In the genomic region with DNA sequence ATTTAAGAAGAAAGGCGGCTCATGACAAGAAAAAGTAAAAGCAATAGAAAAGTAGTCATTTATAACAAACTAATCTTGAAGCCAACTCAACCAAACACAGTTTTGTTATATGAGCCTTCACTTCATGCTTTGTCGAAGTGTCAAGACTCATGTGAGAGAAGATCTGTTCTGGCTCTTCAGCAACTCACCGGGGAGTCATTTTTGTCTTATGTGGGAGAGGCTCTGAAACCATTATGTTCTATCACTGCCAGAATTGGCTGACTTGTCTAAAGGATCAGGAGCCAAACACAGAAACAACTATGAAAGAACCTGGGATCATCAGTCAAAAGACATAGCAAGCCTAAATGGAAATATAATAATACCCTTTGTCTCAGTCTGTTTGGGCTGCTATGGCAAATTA, we compare ENCODE assay signal across 24 cellular contexts.
DNase-seq lines count a peak whose midpoint lies in the region; ATAC-seq and TF ChIP-seq lines count a peak whose summit lies in the region.
"Had no signal": no experiment of that assay in that cellular context is flagged by ENCODE, and none has a peak within 500 bp of the region (broad histone marks: within the 10 kb centered on the region; RNA-seq: fewer than 3 reads in every experiment).

No MANE protein-coding gene starts in this region.

- no peaks in the 10 kb centered on the region for H3K36me3 Mint-ChIP-seq in natural killer cell
- H3K36me3 Mint-ChIP-seq in natural killer cell treated with Interleukin-12 subunit alpha and Interleukin-12 subunit beta and Interleukin-15 and Interleukin-18, amount 100 ng/mL, for 72 hours = no peaks in the 10 kb centered on the region

- no peak overlapping the region for H3K4me3 ChIP-seq in fibroblast of villous mesenchyme (ENCODE audit: low read depth, low read length)
- H3K4me3 ChIP-seq: GM23248 had no signal

- TF ChIP-seq CTCF in natural killer cell (IDR thresholded peaks at IDR 0.05) (no peak), fibroblast of villous mesenchyme (IDR thresholded peaks at IDR 0.05; ENCODE audit: insufficient read depth, low read depth, low read length) (no peak)

- H3K27me3 Mint-ChIP-seq in natural killer cell (ENCODE audit: low read depth in 2 of 2) = no peaks in the 10 kb centered on the region
- H3K27me3 Mint-ChIP-seq in natural killer cell treated with Interleukin-12 subunit alpha and Interleukin-12 subunit beta and Interleukin-15 and Interleukin-18, amount 100 ng/mL, for 72 hours = no peaks in the 10 kb centered on the region

- DNase-seq in natural killer cell = no peak
- DNase-seq in natural killer cell treated with Interleukin-12 subunit alpha and Interleukin-12 subunit beta and Interleukin-15 and Interleukin-18, amount 100 ng/mL, for 72 hours (ENCODE audit: low spot score) = no peak
- peak; percentile 10 for DNase-seq in fibroblast of villous mesenchyme (ENCODE audit: low read depth)
- DNase-seq in sciatic nerve (ENCODE audit: low spot score) = no peak
- DNase-seq in amygdala (lab: John Stamatoyannopoulos, UW) = no peak
- DNase-seq in left colon = no peak
- DNase-seq in OCI-M1 (lab: John Stamatoyannopoulos, UW) = no peak
- DNase-seq: 8988T; DMS153; DND-41; GM23248; H7; Karpas-422; NCI-H1092; NCI-H1436; NCI-H187; NCI-H2081 treated with DMSO at 0.1 percent for 48 hours; NCI-H524; NCI-H774; NK-92 treated with Interleukin-12 subunit alpha and Interleukin-12 subunit beta, amount 100 ng/mL, for 24 hours; Right ventricle myocardium superior; RPMI8226 had no signal

- H3K27ac Mint-ChIP-seq in natural killer cell = peak overlapping the region; percentile 36 to 47
- no peak overlapping the region for H3K27ac Mint-ChIP-seq in natural killer cell treated with Interleukin-12 subunit alpha and Interleukin-12 subunit beta and Interleukin-15 and Interleukin-18, amount 100 ng/mL, for 72 hours

- ATAC-seq in natural killer cell (no peak), sciatic nerve (peak; percentile 68), GM18498 (IDR thresholded peaks at IDR 0.05; ENCODE audit: unreplicated experiment) (no peak), left colon (no peak)
- no peak for ATAC-seq in natural killer cell treated with Interleukin-12 subunit alpha and Interleukin-12 subunit beta and Interleukin-15 and Interleukin-18, amount 100 ng/mL, for 72 hours
- ATAC-seq: HepG2 had no signal

- no peaks in the 10 kb centered on the region for H3K9me3 Mint-ChIP-seq in natural killer cell
- H3K9me3 Mint-ChIP-seq in natural killer cell treated with Interleukin-12 subunit alpha and Interleukin-12 subunit beta and Interleukin-15 and Interleukin-18, amount 100 ng/mL, for 72 hours = no peaks in the 10 kb centered on the region

- H3K4me3 Mint-ChIP-seq in natural killer cell = no peak overlapping the region
- no peak overlapping the region for H3K4me3 Mint-ChIP-seq in natural killer cell treated with Interleukin-12 subunit alpha and Interleukin-12 subunit beta and Interleukin-15 and Interleukin-18, amount 100 ng/mL, for 72 hours

- intact Hi-C loops in natural killer cell (cut with micrococcal nuclease) (no loop called here), sciatic nerve (cut with DNase I) (loop anchor here (10.0 kb wide), 1 partner anchor 175 kb away; no protein-coding TSS in a partner anchor), left colon (cut with DNase I, micrococcal nuclease) (no loop called here)

- peaks cover 13 to 30% of the 10 kb centered on the region in 2 donors for H3K4me1 Mint-ChIP-seq in natural killer cell
- peaks cover 5 to 11% of the 10 kb centered on the region in 2 donors for H3K4me1 Mint-ChIP-seq in natural killer cell treated with Interleukin-12 subunit alpha and Interleukin-12 subunit beta and Interleukin-15 and Interleukin-18, amount 100 ng/mL, for 72 hours (ENCODE audit: low read depth in 2 of 2)

Comparison
In these comparisons a context has a peak if more than half of its experiments do, and no peak if none do; other contexts are left out.
1. H3K27ac Mint-ChIP-seq: peak in natural killer cell (2 of 2); none in natural killer cell treated with Interleukin-12 subunit alpha and Interleukin-12 subunit beta and Interleukin-15 and Interleukin-18, amount 100 ng/mL, for 72 hours (0 of 2).